Comparison of ENCODE assay signal across 35 cellular contexts in genomic region chr4:161143375-161143774, GRCh38.
"Had no signal": no experiment of that assay in that cellular context is flagged by ENCODE, and none has a peak within 500 bp of the region (broad histone marks: within the 10 kb centered on the region; RNA-seq: fewer than 3 reads in every experiment).

No MANE protein-coding gene starts in this region.

- H3K36me3 ChIP-seq: adrenal gland, ascending aorta, brain microvascular endothelial cell, breast epithelium, cardiac muscle cell had no signal

- H3K9me3 ChIP-seq: ascending aorta, body of pancreas had no signal

- FAIRE-seq: astrocyte, bronchial epithelial cell had no signal

- DNase-seq: activated effector memory CD4-positive, alpha-beta T cell treated with anti-CD3 and anti-CD28 coated beads, Interleukin-2, amount 50 U/mL, for 16 hours; activated effector memory CD4-positive, alpha-beta T cell treated with Interleukin-2 at 50 U/mL for 16 hours; activated gamma-delta T cell; activated gamma-delta T cell treated with Interleukin-2 at 50 U/mL for 16 hours; activated naive CD4-positive, alpha-beta T cell; activated naive CD4-positive, alpha-beta T cell treated with anti-CD3 and anti-CD28 coated beads for 36 hours; activated naive CD4-positive, alpha-beta T cell treated with anti-CD3 and anti-CD28 coated beads, Interleukin-2, amount 10 ng/mL, durations not matched to agents 7 days and 5 days; activated naive CD4-positive, alpha-beta T cell treated with anti-CD3 and anti-CD28 coated beads, Interleukin-2, amount 50 U/mL, for 16 hours; activated naive CD4-positive, alpha-beta T cell treated with Interleukin-2 at 50 U/mL for 16 hours; activated naive CD8-positive, alpha-beta T cell treated with anti-CD3 and anti-CD28 coated beads for 36 hours; activated naive CD8-positive, alpha-beta T cell treated with anti-CD3 and anti-CD28 coated beads, Interleukin-2, amount 10 ng/mL, durations not matched to agents 7 days and 5 days; activated naive CD8-positive, alpha-beta T cell treated with anti-CD3 and anti-CD28 coated beads, Interleukin-2, amount 50 U/mL, for 24 hours; activated T-cell treated with anti-CD3 and anti-CD28 coated beads for 4 hours; activated T-cell treated with anti-CD3 and anti-CD28 coated beads, Interleukin-2, amount 50 U/mL, for 1 hour; activated T-cell treated with anti-CD3 and anti-CD28 coated beads, Interleukin-2, amount 50 U/mL, for 24 hours; activated T-cell treated with anti-CD3 and anti-CD28 coated beads, Interleukin-2, amount 50 U/mL, for 4 hours; activated T-cell treated with anti-CD3 and anti-CD28 coated beads, Interleukin-2, amount 50 U/mL, for 48 hours; activated T-cell treated with anti-CD3 and anti-CD28 coated beads, Interleukin-2, amount 50 U/mL, for 72 hours; adrenal gland; amniotic stem cell; amygdala; anterior cingulate cortex; aorta; body of pancreas; brain microvascular endothelial cell; caudate nucleus; central memory CD4-positive, alpha-beta T cell; cerebellar nuclear complex had no signal

- H3K4me1 ChIP-seq: adrenal gland, ascending aorta, body of pancreas, breast epithelium had no signal

- H3K27me3 ChIP-seq: adrenal gland, ascending aorta, body of pancreas, brain microvascular endothelial cell, breast epithelium, cardiac muscle cell had no signal

- H3K27ac ChIP-seq: adrenal gland, ascending aorta, body of pancreas, brain microvascular endothelial cell, breast epithelium, cardiac muscle cell had no signal

- ATAC-seq: activated naive CD4-positive, alpha-beta T cell treated with anti-CD3 and anti-CD28 coated beads, Interleukin-2, amount 50 U/mL, for 72 hours; activated naive CD8-positive, alpha-beta T cell treated with anti-CD3 and anti-CD28 coated beads, Interleukin-2, amount 50 U/mL, for 24 hours; activated T-cell treated with anti-CD3 and anti-CD28 coated beads, Interleukin-2, amount 50 U/mL, for 4 hours; activated T-cell treated with anti-CD3 and anti-CD28 coated beads, Interleukin-2, amount 50 U/mL, for 72 hours; activated T-helper 17 cell treated with anti-CD3 and anti-CD28 coated beads, Interleukin-2, amount 50 U/mL, for 72 hours; body of pancreas had no signal

- H3K4me3 ChIP-seq: adrenal gland, ascending aorta, body of pancreas, breast epithelium, cardiac muscle cell had no signal
